Comparison of ENCODE assay signal across 9 cellular contexts in genomic region chr12:122072031-122072970, GRCh38. TPM values are rescaled to one million over a fixed set of nuclear protein-coding genes. Genes with fewer than 3 reads are reported as not detected.
DNase-seq lines count a peak whose midpoint lies in the region; ATAC-seq and TF ChIP-seq lines count a peak whose summit lies in the region.
"Had no signal": no experiment of that assay in that cellular context is flagged by ENCODE, and none has a peak within 500 bp of the region (broad histone marks: within the 10 kb centered on the region; RNA-seq: fewer than 3 reads in every experiment).

No MANE protein-coding gene starts in this region.

- POLR2A ChIA-PET in SK-N-SH (lab: Yijun Ruan, JAX): no interaction called here

- no peak overlapping the region for H3K27ac Mint-ChIP-seq in GM23338
- no peak overlapping the region for H3K27ac Mint-ChIP-seq in natural killer cell treated with Interleukin-12 subunit alpha and Interleukin-12 subunit beta and Interleukin-15 and Interleukin-18, amount 100 ng/mL, for 72 hours

- no peak overlapping the region; the same call in 2 of the 3 replicates for H3K4me3 Mint-ChIP-seq in GM23338
- no peak overlapping the region for H3K4me3 Mint-ChIP-seq in natural killer cell treated with Interleukin-12 subunit alpha and Interleukin-12 subunit beta and Interleukin-15 and Interleukin-18, amount 100 ng/mL, for 72 hours

- no peaks in the 10 kb centered on the region for H3K79me2 ChIP-seq in GM23338 (replicated peaks; ENCODE audit: insufficient read depth)
- no peaks in the 10 kb centered on the region for H3K79me2 ChIP-seq in SK-N-SH (ENCODE audit: insufficient read depth)

- H3K36me3 ChIP-seq in GM23338 (ENCODE audit: insufficient read depth) (no peaks in the 10 kb centered on the region), SK-N-SH (replicated peaks in 1 of 2; ENCODE audit: control insufficient read depth in 1 of 2, insufficient read depth in 2 of 2, low read length in 1 of 2) (no peaks in the 10 kb centered on the region), cardiac muscle cell (no peaks in the 10 kb centered on the region), skeletal muscle tissue (ENCODE audit: control insufficient read depth in 3 of 3, insufficient read depth in 3 of 3, low read length in 3 of 3) (no peaks in the 10 kb centered on the region)

- no peak overlapping the region for H3K4me3 ChIP-seq in GM23338
- H3K4me3 ChIP-seq in SK-N-SH (ENCODE audit: low read depth in 2 of 2, low read length in 1 of 2): peak overlapping the region in 1 of 2 experiments; percentile 24; a peak in 2 of 4 replicates
- no peak overlapping the region for H3K4me3 ChIP-seq in cardiac muscle cell
- H3K4me3 ChIP-seq in skeletal muscle tissue (ENCODE audit: low read length in 3 of 3): peak overlapping the region; percentile 23 to 56 (median 23)
- H3K4me3 ChIP-seq: skin epidermis had no signal

- WGBS in SK-N-SH (ENCODE audit: low lambda C conversion rate): 47% methylated on average over 10 of the region's 11 CpGs

- H4K20me1 ChIP-seq in GM23338 (replicated peaks; ENCODE audit: insufficient read depth) (no peaks in the 10 kb centered on the region), SK-N-SH (ENCODE audit: insufficient read depth) (no peaks in the 10 kb centered on the region)

- H2AFZ ChIP-seq in GM23338: no peak overlapping the region
- H2AFZ ChIP-seq in SK-N-SH (ENCODE audit: low read depth): peak overlapping the region; percentile 69; the same call in 1 of the 2 replicates

- H3K36me3 Mint-ChIP-seq in GM23338 (ENCODE audit: low read depth): peaks cover 12% of the 10 kb centered on the region; the same call in 2 of the 3 replicates
- no peaks in the 10 kb centered on the region for H3K36me3 Mint-ChIP-seq in natural killer cell treated with Interleukin-12 subunit alpha and Interleukin-12 subunit beta and Interleukin-15 and Interleukin-18, amount 100 ng/mL, for 72 hours

- peak; percentile 38 for ATAC-seq in GM23338
- ATAC-seq in natural killer cell treated with Interleukin-12 subunit alpha and Interleukin-12 subunit beta and Interleukin-15 and Interleukin-18, amount 100 ng/mL, for 72 hours: no peak
- no peak for ATAC-seq in GM18867 (IDR thresholded peaks at IDR 0.05; ENCODE audit: unreplicated experiment)
- ATAC-seq in GM18873 (IDR thresholded peaks at IDR 0.05; ENCODE audit: low FRiP score, unreplicated experiment): no peak
- ATAC-seq in HG02840 (IDR thresholded peaks at IDR 0.05; ENCODE audit: low FRiP score, unreplicated experiment): no peak

- peaks cover 2% of the 10 kb centered on the region for H3K27me3 ChIP-seq in GM23338 (ENCODE audit: insufficient read depth)
- no peaks in the 10 kb centered on the region for H3K27me3 ChIP-seq in SK-N-SH (ENCODE audit: insufficient read depth)
- H3K27me3 ChIP-seq in cardiac muscle cell: no peaks in the 10 kb centered on the region
- no peaks in the 10 kb centered on the region for H3K27me3 ChIP-seq in skeletal muscle tissue (ENCODE audit: control insufficient read depth in 3 of 3, insufficient read depth in 3 of 3, low read length in 3 of 3)

- H3K9me3 Mint-ChIP-seq in GM23338: no peaks in the 10 kb centered on the region
- H3K9me3 Mint-ChIP-seq in natural killer cell treated with Interleukin-12 subunit alpha and Interleukin-12 subunit beta and Interleukin-15 and Interleukin-18, amount 100 ng/mL, for 72 hours: no peaks in the 10 kb centered on the region

- CTCF ChIA-PET in SK-N-SH (lab: Yijun Ruan, JAX): interaction anchor here (0.9 to 2.4 kb wide), 7 partner anchors 8 to 119 kb away, joined by 3 to 11 read pairs (median 4); no protein-coding TSS in a partner anchor

- H3K27ac ChIP-seq in GM23338 (ENCODE audit: low read depth) (no peak overlapping the region), SK-N-SH (ENCODE audit: low read depth in 2 of 2, low read length in 1 of 2) (peak overlapping the region; percentile 72 to 81), cardiac muscle cell (peak overlapping the region; percentile 24), skeletal muscle tissue (ENCODE audit: low read depth, low read length) (peak overlapping the region; percentile 93)
- H3K27ac ChIP-seq: skin epidermis had no signal

- H3K9me3 ChIP-seq in SK-N-SH (no peaks in the 10 kb centered on the region), cardiac muscle cell (ENCODE audit: low read depth) (no peaks in the 10 kb centered on the region), skeletal muscle tissue (ENCODE audit: control insufficient read depth in 3 of 3, low read length in 3 of 3) (no peaks in the 10 kb centered on the region)

- DNase-seq in GM23338 (ENCODE audit: low spot score): no peak
- DNase-seq in SK-N-SH: peak; percentile 83
- DNase-seq in cardiac muscle cell (ENCODE audit: low read depth in 1 of 2, low spot score in 1 of 2): peak; percentile 45 to 93
- DNase-seq in natural killer cell treated with Interleukin-12 subunit alpha and Interleukin-12 subunit beta and Interleukin-15 and Interleukin-18, amount 100 ng/mL, for 72 hours (ENCODE audit: low spot score): no peak

- H3F3A ChIP-seq in GM23338 (replicated peaks; ENCODE audit: low read depth): 0 out of 2 replicates have a peak, but pooled peaks cover 2% of the 10 kb centered on the region
- peaks cover 22% of the 10 kb centered on the region for H3F3A ChIP-seq in SK-N-SH (replicated peaks; ENCODE audit: insufficient read depth)

- H3K4me1 Mint-ChIP-seq in GM23338: peaks cover 4% of the 10 kb centered on the region; the same call in 2 of the 3 replicates
- H3K4me1 Mint-ChIP-seq in natural killer cell treated with Interleukin-12 subunit alpha and Interleukin-12 subunit beta and Interleukin-15 and Interleukin-18, amount 100 ng/mL, for 72 hours (ENCODE audit: low read depth in 2 of 2): peaks cover 9% of the 10 kb centered on the region in 2 donors

- H3K9ac ChIP-seq in SK-N-SH (peak overlapping the region; percentile 12; the same call in 1 of the 2 replicates), skeletal muscle tissue (ENCODE audit: low read depth in 1 of 3, low read length in 3 of 3) (peak overlapping the region; percentile 66 to 79 (median 66))

- peak in 1 of 2 experiments; percentile 52; a peak in 2 of 4 replicates for TF ChIP-seq EP300 in SK-N-SH (IDR thresholded peaks at IDR 0.05; ENCODE audit: borderline replicate concordance in 1 of 2, low read depth in 1 of 2, low read length in 1 of 2)

- TF ChIP-seq RAD21 in SK-N-SH (IDR thresholded peaks at IDR 0.05; ENCODE audit: low read length): peak; percentile 24; the same call in 1 of the 2 replicates

- H3K4me2 ChIP-seq in GM23338: no peak overlapping the region
- H3K4me2 ChIP-seq in SK-N-SH: peak overlapping the region; percentile 74

- no peak for TF ChIP-seq CTCF in GM23338 (conservative IDR thresholded peaks at IDR 0.05; ENCODE audit: low read depth in 2 of 2)
- no peak for TF ChIP-seq CTCF in SK-N-SH (IDR thresholded peaks at IDR 0.05)
- TF ChIP-seq CTCF in cardiac muscle cell (IDR thresholded peaks at IDR 0.05; ENCODE audit: low read depth, low read length): no peak

- no peaks in the 10 kb centered on the region for H3K4me1 ChIP-seq in GM23338 (ENCODE audit: insufficient read depth)
- H3K4me1 ChIP-seq in SK-N-SH (ENCODE audit: control insufficient read depth in 1 of 2, insufficient read depth in 2 of 2, low read depth in 1 of 2, low read length in 1 of 2): peaks cover 9 to 13% of the 10 kb centered on the region in 2 experiments; a peak in 3 of 4 replicates
- H3K4me1 ChIP-seq in cardiac muscle cell (ENCODE audit: low read depth): peaks cover 8% of the 10 kb centered on the region
- peaks cover 8 to 19% (median 18%) of the 10 kb centered on the region in 3 donors for H3K4me1 ChIP-seq in skeletal muscle tissue (ENCODE audit: control insufficient read depth in 3 of 3, insufficient read depth in 3 of 3, low read length in 3 of 3)

- H3K9me2 ChIP-seq in GM23338 (ENCODE audit: insufficient read depth) (no peaks in the 10 kb centered on the region), SK-N-SH (no peaks in the 10 kb centered on the region)

- peaks cover 2% of the 10 kb centered on the region for H3K27me3 Mint-ChIP-seq in GM23338 (ENCODE audit: insufficient read depth, low read depth, poor library complexity)
- H3K27me3 Mint-ChIP-seq in natural killer cell treated with Interleukin-12 subunit alpha and Interleukin-12 subunit beta and Interleukin-15 and Interleukin-18, amount 100 ng/mL, for 72 hours: no peaks in the 10 kb centered on the region

TF ChIP-seq in GM23338, 12 proteins besides CTCF, POLR2A, EP300 and RAD21:
- TF ChIP-seq STAT1 (IDR thresholded peaks at IDR 0.05; ENCODE audit: unreplicated experiment): no peak
- TF ChIP-seq CREB1 (CRISPR knock-in tag; IDR thresholded peaks at IDR 0.05; ENCODE audit: low read depth): no peak

TF ChIP-seq in SK-N-SH, 30 proteins besides CTCF, POLR2A, EP300 and RAD21 (continues in another document):
- TF ChIP-seq FOXJ3 (CRISPR knock-in tag; IDR thresholded peaks at IDR 0.05) (0 out of 2 replicates have a peak, but pooled peaks have one; percentile 45), GATA2 (CRISPR knock-in tag; IDR thresholded peaks at IDR 0.05) (peak; percentile 70), POLR2AphosphoS5 (IDR thresholded peaks at IDR 0.05; ENCODE audit: low read depth, low read length) (no peak), MXI1 (IDR thresholded peaks at IDR 0.05; ENCODE audit: low read depth, low read length) (peak; percentile 98)

RNA-seq across cellular contexts. Expression of gene MLXIP, which starts 6.3 kb away (rescaled TPM):
- 20.5 and 23.0 TPM in 2 replicates for total RNA-seq in GM23338 (2014; rRNA removed; shearing (Covaris generic))
- polyA plus RNA-seq in GM23338 (2016; fragmentation: Nextera tagmentation; extraction: Ambion mirVana): 16.2 and 21.0 TPM in 2 replicates
- polyA plus RNA-seq in SK-N-SH (2012; rRNA removed): 6.8 and 11.0 TPM in 2 replicates
- 6.8 and 9.2 TPM in 2 replicates for polyA plus RNA-seq in SK-N-SH (2012; cell fraction: cytosol; rRNA removed)
- 42.6 and 43.4 TPM in 2 replicates for polyA plus RNA-seq in SK-N-SH (2012; cell fraction: nucleus; rRNA removed)
- 5.5 and 8.2 TPM in 2 replicates for total RNA-seq in cardiac muscle cell
- 11.0 and 13.7 TPM in 2 replicates for polyA plus RNA-seq in cardiac muscle cell
- total RNA-seq in skeletal muscle tissue: 10.4 TPM
- total RNA-seq in natural killer cell treated with Interleukin-12 subunit alpha and Interleukin-12 subunit beta and Interleukin-15 and Interleukin-18, amount 100 ng/mL, for 72 hours: 10 to 100 TPM; 28.4 to 48.6 TPM

RNA-seq across cellular contexts. Expression of gene BCL7A, which starts 50.6 kb away (rescaled TPM):
- 9.9 and 12.7 TPM in 2 replicates for total RNA-seq in GM23338 (2014; rRNA removed; shearing (Covaris generic))
- polyA plus RNA-seq in GM23338 (2016; fragmentation: Nextera tagmentation; extraction: Ambion mirVana): 14.9 and 18.0 TPM in 2 replicates
- 30.8 and 34.0 TPM in 2 replicates for polyA plus RNA-seq in SK-N-SH (2012; rRNA removed)
- 25.4 and 30.9 TPM in 2 replicates for polyA plus RNA-seq in SK-N-SH (2012; cell fraction: cytosol; rRNA removed)
- 34.6 and 39.6 TPM in 2 replicates for polyA plus RNA-seq in SK-N-SH (2012; cell fraction: nucleus; rRNA removed)
- total RNA-seq in cardiac muscle cell: 16.2 and 30.5 TPM in 2 replicates
- 19.1 and 20.8 TPM in 2 replicates for polyA plus RNA-seq in cardiac muscle cell
- 9.4 TPM for total RNA-seq in skeletal muscle tissue
- under 1 TPM; 0.33 to 0.69 TPM for total RNA-seq in natural killer cell treated with Interleukin-12 subunit alpha and Interleukin-12 subunit beta and Interleukin-15 and Interleukin-18, amount 100 ng/mL, for 72 hours

Comparison
In these comparisons a context has a peak if more than half of its experiments do, and no peak if none do; other contexts are left out.
1. DNase-seq: peak in SK-N-SH (single experiment) and cardiac muscle cell (2 of 2); none in GM23338 (single experiment) and natural killer cell treated with Interleukin-12 subunit alpha and Interleukin-12 subunit beta and Interleukin-15 and Interleukin-18, amount 100 ng/mL, for 72 hours (single experiment).
2. H3K4me3 ChIP-seq: peak in skeletal muscle tissue (3 of 3); none in GM23338 (single experiment) and cardiac muscle cell (single experiment).